In genomic region chr14:23174266-23174665, GRCh38 we compare ENCODE assay signal across 13 cellular contexts. TPM values are rescaled to one million over a fixed set of nuclear protein-coding genes. Genes with fewer than 3 reads are reported as not detected.
DNase-seq lines count a peak whose midpoint lies in the region; TF ChIP-seq lines count a peak whose summit lies in the region.
"Had no signal": no experiment of that assay in that cellular context is flagged by ENCODE, and none has a peak within 500 bp of the region (broad histone marks: within the 10 kb centered on the region; RNA-seq: fewer than 3 reads in every experiment).

No MANE protein-coding gene starts in this region.

- H3K9me3 ChIP-seq in SK-N-MC (ENCODE audit: low read depth, low read length): no peaks in the 10 kb centered on the region
- H3K9me3 ChIP-seq in osteoblast (ENCODE audit: low read depth, low read length): no peaks in the 10 kb centered on the region
- H3K9me3 ChIP-seq in CD8-positive, alpha-beta memory T cell (ENCODE audit: low read length): no peaks in the 10 kb centered on the region

- peak overlapping the region; percentile 29 for H3K27ac ChIP-seq in SK-N-MC
- H3K27ac ChIP-seq in osteoblast (ENCODE audit: low read depth, low read length): peak overlapping the region; percentile 62
- H3K27ac ChIP-seq in CD8-positive, alpha-beta memory T cell (ENCODE audit: low read depth, low read length): no peak overlapping the region
- H3K27ac ChIP-seq: C4-2B had no signal

- no peaks in the 10 kb centered on the region for H4K20me1 ChIP-seq in osteoblast (ENCODE audit: insufficient read depth, low read length)

- no peaks in the 10 kb centered on the region for H3K9me3 Mint-ChIP-seq in CD8-positive, alpha-beta memory T cell
- no peaks in the 10 kb centered on the region for H3K9me3 Mint-ChIP-seq in progenitor cell of endocrine pancreas (ENCODE audit: low read depth)
- H3K9me3 Mint-ChIP-seq: memory B cell had no signal

- no peak for TF ChIP-seq CTCF in osteoblast (IDR thresholded peaks at IDR 0.05; ENCODE audit: extremely low read depth, low read depth, low read length)
- TF ChIP-seq CTCF in progenitor cell of endocrine pancreas (IDR thresholded peaks at IDR 0.05; ENCODE audit: unreplicated experiment): no peak

- CTCF ChIA-PET in CD8-positive, alpha-beta memory T cell (lab: Charles Lee): interaction anchor here (1.0 to 1.2 kb wide), 2 partner anchors 53 to 106 kb away, joined by 3 to 4 read pairs; no protein-coding TSS in a partner anchor

- H3K27ac Mint-ChIP-seq in CD8-positive, alpha-beta memory T cell: no peak overlapping the region
- H3K27ac Mint-ChIP-seq in progenitor cell of endocrine pancreas: no peak overlapping the region
- H3K27ac Mint-ChIP-seq: memory B cell had no signal

- no peaks in the 10 kb centered on the region for H3K36me3 ChIP-seq in SK-N-MC (ENCODE audit: insufficient read depth, low read length)
- H3K36me3 ChIP-seq in osteoblast (ENCODE audit: insufficient read depth, low read length): no peaks in the 10 kb centered on the region
- H3K36me3 ChIP-seq in CD8-positive, alpha-beta memory T cell (ENCODE audit: insufficient read depth, low read length): no peaks in the 10 kb centered on the region

- peaks cover 29% of the 10 kb centered on the region for H3K4me1 ChIP-seq in osteoblast (ENCODE audit: insufficient read depth, low read length)
- H3K4me1 ChIP-seq in CD8-positive, alpha-beta memory T cell (ENCODE audit: insufficient read depth, low read length): no peaks in the 10 kb centered on the region

- peak; percentile 81 for DNase-seq in CD1c-positive myeloid dendritic cell (ENCODE audit: extremely low spot score)
- no peak for DNase-seq in SK-N-MC (ENCODE audit: low read depth, low spot score)
- DNase-seq in fibroblast of gingiva (ENCODE audit: low read depth): peak; percentile 52
- no peak for DNase-seq in osteoblast (ENCODE audit: insufficient read length, low spot score, missing footprints)
- no peak for DNase-seq in T-helper 1 cell
- no peak for DNase-seq in CD8-positive, alpha-beta memory T cell
- DNase-seq in progenitor cell of endocrine pancreas (ENCODE audit: low spot score, unreplicated experiment): no peak
- DNase-seq in NCI-H510A treated with DMSO at 0.1 percent for 48 hours (lab: John Stamatoyannopoulos, UW): no peak
- DNase-seq: activated naive CD4-positive, alpha-beta T cell treated with anti-CD3 and anti-CD28 coated beads, Interleukin-2, amount 50 U/mL, for 16 hours had no signal

- no peaks in the 10 kb centered on the region for H3K4me1 Mint-ChIP-seq in CD8-positive, alpha-beta memory T cell
- peaks cover 14% of the 10 kb centered on the region for H3K4me1 Mint-ChIP-seq in progenitor cell of endocrine pancreas (ENCODE audit: low read depth)

- H3K4me3 Mint-ChIP-seq in CD8-positive, alpha-beta memory T cell: no peak overlapping the region
- no peak overlapping the region for H3K4me3 Mint-ChIP-seq in progenitor cell of endocrine pancreas (ENCODE audit: low read depth)
- H3K4me3 Mint-ChIP-seq: memory B cell had no signal

- H3K9ac ChIP-seq in SK-N-MC (ENCODE audit: insufficient read length): peak overlapping the region; percentile 3

- POLR2A ChIA-PET in CD8-positive, alpha-beta memory T cell (lab: Charles Lee): no interaction called here

- H3K36me3 Mint-ChIP-seq in CD8-positive, alpha-beta memory T cell: no peaks in the 10 kb centered on the region
- H3K36me3 Mint-ChIP-seq in progenitor cell of endocrine pancreas (ENCODE audit: insufficient read depth): no peaks in the 10 kb centered on the region
- H3K36me3 Mint-ChIP-seq: memory B cell had no signal

- no peaks in the 10 kb centered on the region for H3K79me2 ChIP-seq in osteoblast (ENCODE audit: insufficient read depth, low read length)

- H2AFZ ChIP-seq in osteoblast (ENCODE audit: low read length): peak overlapping the region; percentile 60

- H3K4me3 ChIP-seq in SK-N-MC (no peak overlapping the region), osteoblast (ENCODE audit: insufficient read depth, low read length) (no peak overlapping the region)
- H3K4me3 ChIP-seq in CD8-positive, alpha-beta memory T cell (ENCODE audit: low read length): no peak overlapping the region

- H3K27me3 ChIP-seq in osteoblast (ENCODE audit: insufficient read depth, low read length): no peaks in the 10 kb centered on the region
- no peaks in the 10 kb centered on the region for H3K27me3 ChIP-seq in CD8-positive, alpha-beta memory T cell (ENCODE audit: insufficient read depth, low read length, poor library complexity, severe bottlenecking)

- peaks cover 12 to 48% of the 10 kb centered on the region in 2 donors for H3K27me3 Mint-ChIP-seq in CD8-positive, alpha-beta memory T cell
- no peaks in the 10 kb centered on the region for H3K27me3 Mint-ChIP-seq in progenitor cell of endocrine pancreas

- no peak overlapping the region for H3K4me2 ChIP-seq in osteoblast (ENCODE audit: insufficient read depth, low read length)

RNA-seq across cellular contexts. Expression of gene SLC7A8, which starts 9.2 kb away (rescaled TPM):
- total RNA-seq in osteoblast (4.3 and 10.9 TPM in 2 replicates), progenitor cell of endocrine pancreas (28.3 and 30.9 TPM in 2 replicates)
- total RNA-seq in CD8-positive, alpha-beta memory T cell: 1 to 10 TPM; 1.4 to 2.5 TPM
- 0.51 TPM for polyA plus RNA-seq in CD8-positive, alpha-beta memory T cell

RNA-seq across cellular contexts. Expression of gene CEBPE, which starts 55.2 kb away (rescaled TPM):
- total RNA-seq in osteoblast: not detected in 2 replicates
- total RNA-seq in CD8-positive, alpha-beta memory T cell: under 1 TPM; 0.16 to 0.22 TPM
- not detected for polyA plus RNA-seq in CD8-positive, alpha-beta memory T cell
- not detected in 2 replicates for total RNA-seq in progenitor cell of endocrine pancreas
- total RNA-seq: frontal cortex, M059J had no signal

Comparison
In these comparisons a context has a peak if more than half of its experiments do, and no peak if none do; other contexts are left out.
1. DNase-seq: peak in CD1c-positive myeloid dendritic cell (single experiment) and fibroblast of gingiva (single experiment); none in SK-N-MC (single experiment), osteoblast (single experiment), T-helper 1 cell (0 of 5), CD8-positive, alpha-beta memory T cell (0 of 5), progenitor cell of endocrine pancreas (single experiment) and NCI-H510A treated with DMSO at 0.1 percent for 48 hours (single experiment).